8 cellular contexts compared by ENCODE assay signal in genomic region chr4:6263541-6264540, GRCh38. TPM values are rescaled to one million over a fixed set of nuclear protein-coding genes. Genes with fewer than 3 reads are reported as not detected.
DNase-seq lines count a peak whose midpoint lies in the region; ATAC-seq and TF ChIP-seq lines count a peak whose summit lies in the region.

No MANE protein-coding gene starts in this region.

- CTCF ChIA-PET in HCT116 (lab: Charles Lee) = interaction anchor here (1.0 to 6.0 kb wide), 8 partner anchors 9 to 285 kb away, joined by 3 to 81 read pairs (median 6); no protein-coding TSS in a partner anchor

- H3K9ac ChIP-seq in HCT116 (ENCODE audit: low read length) = no peak overlapping the region

- peak; percentile 67 to 90 (median 78) for TF ChIP-seq CTCF in HCT116 (IDR thresholded peaks at IDR 0.05 in 2 of 3, conservative IDR thresholded peaks at IDR 0.05 in 1 of 3; ENCODE audit: borderline replicate concordance in 1 of 3, insufficient read depth in 1 of 3, low read depth in 2 of 3, low read length in 2 of 3)
- peak; percentile 19 to 62 (median 55) for TF ChIP-seq CTCF in adrenal gland (IDR thresholded peaks at IDR 0.05)
- TF ChIP-seq CTCF in sigmoid colon (IDR thresholded peaks at IDR 0.05) = peak in 1 of 4 experiments; percentile 32

- TF ChIP-seq EP300 in sigmoid colon (IDR thresholded peaks at IDR 0.05) = no peak

- 58 to 73% (median 62%) methylated on average over 15 to 18 of the region's 18 CpGs for WGBS in adrenal gland, 4 donors
- 60 to 76% methylated on average over 18 of the region's 18 CpGs for WGBS in sigmoid colon, 2 donors

- no peak overlapping the region for H2AFZ ChIP-seq in HCT116 (ENCODE audit: low read depth, low read length, poor library complexity, severe bottlenecking)

- no peaks in the 10 kb centered on the region for H3K36me3 ChIP-seq in HCT116 (ENCODE audit: control insufficient read depth in 1 of 2, insufficient read depth in 2 of 2, low read length in 2 of 2)
- H3K36me3 ChIP-seq in adrenal gland (replicated peaks in 1 of 2) = no peaks in the 10 kb centered on the region
- H3K36me3 ChIP-seq in sigmoid colon = no peaks in the 10 kb centered on the region

- POLR2A ChIA-PET in HCT116 (lab: Charles Lee) = no interaction called here

- DNase-seq in D341Med (ENCODE audit: low spot score) (peak; percentile 63), HCT116 (ENCODE audit: low read depth, low spot score) (no peak), adrenal gland (peak in 5 of 7 donors; percentile 54 to 76 (median 68)), iris pigment epithelial cell (ENCODE audit: low read depth) (peak; percentile 69), cerebellar cortex (ENCODE audit: low spot score) (no peak), sigmoid colon (no peak)
- no peak for DNase-seq in activated CD4-positive, CD25-positive, alpha-beta regulatory T cell (lab: John Stamatoyannopoulos, UW)

- H3K4me3 ChIP-seq in HCT116 (replicated peaks in 1 of 2; ENCODE audit: low read depth in 1 of 2, low read length in 2 of 2) = no peak overlapping the region
- H3K4me3 ChIP-seq in adrenal gland = no peak overlapping the region
- no peak overlapping the region for H3K4me3 ChIP-seq in sigmoid colon

- BruUV-seq in HCT116 (replicated peaks; lab: Mats Ljungman, UMichigan) = no TSS peak

- peaks cover 1% of the 10 kb centered on the region in 2 experiments; a peak in 2 of 4 replicates for H3K4me1 ChIP-seq in HCT116 (ENCODE audit: control insufficient read depth in 1 of 2, insufficient read depth in 2 of 2, low read length in 2 of 2)
- peaks cover 0 to under 1% of the 10 kb centered on the region in 2 donors for H3K4me1 ChIP-seq in adrenal gland (replicated peaks in 1 of 2)
- H3K4me1 ChIP-seq in sigmoid colon = peaks cover 0 to 3% (median 1%) of the 10 kb centered on the region in 4 donors

- peak; percentile 94 for TF ChIP-seq RAD21 in HCT116 (IDR thresholded peaks at IDR 0.05; ENCODE audit: low read depth)

- intact Hi-C loops in HCT116 (cut with micrococcal nuclease) (loop anchor here (1.0 kb wide), 1 partner anchor 63 kb away; no protein-coding TSS in a partner anchor), adrenal gland (cut with DNase I) (no loop called here), sigmoid colon (cut with DNase I) (no loop called here)

- no peak overlapping the region for H3K4me2 ChIP-seq in HCT116 (ENCODE audit: low read length)

- H3K27ac ChIP-seq in HCT116 (ENCODE audit: low read depth, low read length) (no peak overlapping the region), adrenal gland (no peak overlapping the region), sigmoid colon (no peak overlapping the region)

- TF ChIP-seq POLR2A in HCT116 (IDR thresholded peaks at IDR 0.05; ENCODE audit: borderline replicate concordance, extremely low read depth, insufficient read depth, insufficient read length) = no peak
- TF ChIP-seq POLR2A in adrenal gland (IDR thresholded peaks at IDR 0.05) = no peak
- no peak for TF ChIP-seq POLR2A in sigmoid colon (IDR thresholded peaks at IDR 0.05)

- H3K27me3 ChIP-seq in HCT116 (ENCODE audit: insufficient read depth, low read length) (peaks cover 7% of the 10 kb centered on the region; the same call in 1 of the 2 replicates), adrenal gland (no peaks in the 10 kb centered on the region), sigmoid colon (peaks cover 0 to 5% (median 0%) of the 10 kb centered on the region in 3 donors)

- no peaks in the 10 kb centered on the region for H3K9me3 ChIP-seq in HCT116 (ENCODE audit: control insufficient read depth in 1 of 2, insufficient read depth in 1 of 2, low read depth in 1 of 2, low read length in 2 of 2)
- H3K9me3 ChIP-seq in adrenal gland (replicated peaks in 1 of 3) = no peaks in the 10 kb centered on the region
- H3K9me3 ChIP-seq in sigmoid colon = no peaks in the 10 kb centered on the region

- no peaks in the 10 kb centered on the region for H3K9me2 ChIP-seq in HCT116 (ENCODE audit: insufficient read depth)

- no peaks in the 10 kb centered on the region for H3K79me2 ChIP-seq in HCT116 (ENCODE audit: insufficient read depth, low read length)

- RAD21 ChIA-PET in HCT116 (lab: Charles Lee; ENCODE audit: low non-redundant PET in 1 of 2, low total read pairs in 2 of 2, uncharacterized antibody in 2 of 2, unreplicated experiment in 2 of 2) = interaction anchor here (0.8 to 1.5 kb wide), 6 partner anchors 12 to 68 kb away, joined by 3 to 22 read pairs (median 7); no protein-coding TSS in a partner anchor

- no peaks in the 10 kb centered on the region for H4K20me1 ChIP-seq in HCT116 (ENCODE audit: insufficient read depth)

- peak; percentile 93 for ATAC-seq in HCT116
- no peak for ATAC-seq in HG02588 (IDR thresholded peaks at IDR 0.05; ENCODE audit: unreplicated experiment)

TF ChIP-seq in HCT116, 20 proteins besides CTCF, POLR2A, EP300 and RAD21:
- peak; percentile 74 for TF ChIP-seq YY1 (IDR thresholded peaks at IDR 0.05; ENCODE audit: extremely low read depth, insufficient replicate concordance, low read depth, low read length)
- TF ChIP-seq POLR2AphosphoS5 (IDR thresholded peaks at IDR 0.05; ENCODE audit: low read depth, low read length) = no peak

RNA-seq across cellular contexts. Expression of gene WFS1, which starts 5.8 kb away (rescaled TPM):
- total RNA-seq in HCT116 (2021; ENCODE audit: unreplicated experiment) (21.5 TPM), adrenal gland (10 to 100 TPM; 28.7 to 64.4 (median 36.7) TPM), sigmoid colon (10 to 100 TPM; 34.6 to 69.0 (median 47.2) TPM)
- polyA plus RNA-seq in HCT116 (2012) = 17.3 and 26.4 TPM in 2 replicates
- polyA plus RNA-seq in adrenal gland (10 to 100 TPM; 21.8 to 24.8 (median 22.6) TPM), sigmoid colon (10 to 100 TPM in 1 of 3 donors, 1 to 10 TPM in 2; 1.4 to 10.1 (median 3.6) TPM)

Comparison
In these comparisons a context has a peak if more than half of its experiments do, and no peak if none do; other contexts are left out.
1. DNase-seq: peak in D341Med (single experiment), adrenal gland (5 of 7) and iris pigment epithelial cell (single experiment); none in HCT116 (single experiment), activated CD4-positive, CD25-positive, alpha-beta regulatory T cell (0 of 4), cerebellar cortex (single experiment) and sigmoid colon (single experiment).